10 cellular contexts compared by ENCODE assay signal in genomic region chrX:140090800-140091275, GRCh38.
DNase-seq lines count a peak whose midpoint lies in the region; ATAC-seq and TF ChIP-seq lines count a peak whose summit lies in the region.
"Had no signal": no experiment of that assay in that cellular context is flagged by ENCODE, and none has a peak within 500 bp of the region (broad histone marks: within the 10 kb centered on the region; RNA-seq: fewer than 3 reads in every experiment).

No MANE protein-coding gene starts in this region.

- ATAC-seq in aorta (ENCODE audit: low FRiP score): no peak

- TF ChIP-seq CTCF in left ventricle myocardium inferior (IDR thresholded peaks at IDR 0.05; ENCODE audit: borderline replicate concordance): no peak
- no peak for TF ChIP-seq CTCF in right atrium auricular region (IDR thresholded peaks at IDR 0.05)

- H3K9me3 ChIP-seq in left ventricle myocardium inferior (replicated peaks) (no peaks in the 10 kb centered on the region), right atrium auricular region (no peaks in the 10 kb centered on the region), adipocyte (ENCODE audit: control insufficient read depth, low read length) (no peaks in the 10 kb centered on the region), aorta (ENCODE audit: control insufficient read depth, low read length) (no peaks in the 10 kb centered on the region)

- H3K36me3 ChIP-seq in left ventricle myocardium inferior (no peaks in the 10 kb centered on the region), right atrium auricular region (no peaks in the 10 kb centered on the region), adipocyte (ENCODE audit: control insufficient read depth, insufficient read depth, low read length, severe bottlenecking) (no peaks in the 10 kb centered on the region), aorta (ENCODE audit: control insufficient read depth in 1 of 2, insufficient read depth in 2 of 2, low read length in 1 of 2) (no peaks in the 10 kb centered on the region)

- H3K4me1 ChIP-seq in left ventricle myocardium inferior (peaks cover 3% of the 10 kb centered on the region), right atrium auricular region (peaks cover 0 to 5% of the 10 kb centered on the region in 2 donors), adipocyte (ENCODE audit: control insufficient read depth, insufficient read depth, low read length) (no peaks in the 10 kb centered on the region), aorta (ENCODE audit: control insufficient read depth in 1 of 2, insufficient read depth in 2 of 2, low read length in 2 of 2) (no peaks in the 10 kb centered on the region)

- WGBS in aorta, 2 donors: 4 to 28% methylated on average over 23 of the region's 23 CpGs

- no peak for DNase-seq in left ventricle myocardium inferior
- no peak for DNase-seq in right atrium auricular region (ENCODE audit: low spot score)
- DNase-seq in adipocyte (ENCODE audit: low read depth): no peak
- DNase-seq in medulla oblongata (ENCODE audit: extremely low spot score): peak; percentile 2
- DNase-seq in aorta: no peak
- DNase-seq in iPS-NIHi11 (ENCODE audit: low spot score): no peak
- no peak for DNase-seq in NCI-H2196 treated with DMSO at 0.1 percent for 48 hours (lab: John Stamatoyannopoulos, UW; ENCODE audit: unreplicated experiment)
- DNase-seq in T-helper 1 cell: no peak
- DNase-seq: DMS153, NCI-H226 had no signal

- H3K27ac ChIP-seq in left ventricle myocardium inferior (replicated peaks) (no peak overlapping the region), right atrium auricular region (no peak overlapping the region), aorta (ENCODE audit: low read depth in 1 of 2, low read length in 2 of 2) (no peak overlapping the region)

- intact Hi-C loops in left ventricle myocardium inferior (cut with micrococcal nuclease) (no loop called here), aorta (cut with DNase I) (no loop called here)

- H3K9ac ChIP-seq in adipocyte (ENCODE audit: low read length): no peak overlapping the region

- H3K4me3 ChIP-seq in left ventricle myocardium inferior (peak overlapping the region; percentile 60), right atrium auricular region (peak overlapping the region in 1 of 2 donors; percentile 47), adipocyte (ENCODE audit: low read length) (peak overlapping the region; percentile 66), aorta (ENCODE audit: low read length in 2 of 2) (peak overlapping the region; percentile 15 to 65)

- peaks cover 18% of the 10 kb centered on the region for H3K27me3 ChIP-seq in left ventricle myocardium inferior (ENCODE audit: low read depth)
- H3K27me3 ChIP-seq in right atrium auricular region: no peaks in the 10 kb centered on the region
- H3K27me3 ChIP-seq in adipocyte (replicated peaks; ENCODE audit: control insufficient read depth, insufficient read depth, low read length): peaks cover 18% of the 10 kb centered on the region
- no peaks in the 10 kb centered on the region for H3K27me3 ChIP-seq in aorta (ENCODE audit: control insufficient read depth in 1 of 2, insufficient read depth in 2 of 2, low read length in 1 of 2)
